Comparison of ENCODE assay signal across 26 cellular contexts in genomic region chr4:16544251-16544721, GRCh38.
DNase-seq lines count a peak whose midpoint lies in the region; ATAC-seq, FAIRE-seq and TF ChIP-seq lines count a peak whose summit lies in the region.
"Had no signal": no experiment of that assay in that cellular context is flagged by ENCODE, and none has a peak within 500 bp of the region (broad histone marks: within the 10 kb centered on the region; RNA-seq: fewer than 3 reads in every experiment).

No MANE protein-coding gene starts in this region.

- intact Hi-C loops in esophagus squamous epithelium (cut with DNase I) = no loop called here
- intact Hi-C loops in right cardiac atrium (cut with DNase I) = no loop called here

- H3K4me3 ChIP-seq in esophagus squamous epithelium (no peak overlapping the region), right cardiac atrium (ENCODE audit: low read length) (no peak overlapping the region)
- H3K4me3 ChIP-seq: BLaER1, transverse colon had no signal

- H3K4me1 Mint-ChIP-seq in immature natural killer cell = no peaks in the 10 kb centered on the region
- H3K4me1 Mint-ChIP-seq: activated naive CD4-positive, alpha-beta T cell treated with anti-CD3 and anti-CD28 coated beads, Interleukin-2, amount 50 U/mL, for 24 hours had no signal

- H3K27ac Mint-ChIP-seq in immature natural killer cell = no peak overlapping the region
- H3K27ac Mint-ChIP-seq: activated naive CD4-positive, alpha-beta T cell treated with anti-CD3 and anti-CD28 coated beads, Interleukin-2, amount 50 U/mL, for 24 hours; activated T-cell treated with anti-CD3 and anti-CD28 coated beads, Interleukin-2, amount 50 U/mL, for 72 hours had no signal

- H3K27me3 ChIP-seq in esophagus squamous epithelium = peaks cover 0 to 25% (median 0%) of the 10 kb centered on the region in 4 donors
- no peaks in the 10 kb centered on the region for H3K27me3 ChIP-seq in right cardiac atrium (ENCODE audit: control insufficient read depth, insufficient read depth)
- H3K27me3 ChIP-seq: BLaER1, neutrophil, transverse colon had no signal

- no peaks in the 10 kb centered on the region for H3K36me3 ChIP-seq in esophagus squamous epithelium
- H3K36me3 ChIP-seq: BLaER1, neutrophil, transverse colon had no signal

- H3K4me3 Mint-ChIP-seq in immature natural killer cell = no peak overlapping the region
- H3K4me3 Mint-ChIP-seq: activated naive CD4-positive, alpha-beta T cell treated with anti-CD3 and anti-CD28 coated beads, Interleukin-2, amount 50 U/mL, for 24 hours; activated T-cell treated with anti-CD3 and anti-CD28 coated beads, Interleukin-2, amount 50 U/mL, for 72 hours had no signal

- no peak for TF ChIP-seq POLR2A in esophagus squamous epithelium (IDR thresholded peaks at IDR 0.05)

- peaks cover 0 to 7% (median 4%) of the 10 kb centered on the region in 3 donors for H3K36me3 Mint-ChIP-seq in immature natural killer cell
- H3K36me3 Mint-ChIP-seq: activated naive CD4-positive, alpha-beta T cell treated with anti-CD3 and anti-CD28 coated beads, Interleukin-2, amount 50 U/mL, for 24 hours had no signal

- peak overlapping the region in 2 of 4 donors; percentile 16 to 50 for H3K27ac ChIP-seq in esophagus squamous epithelium
- H3K27ac ChIP-seq in right cardiac atrium (ENCODE audit: low read length) = no peak overlapping the region
- H3K27ac ChIP-seq: BLaER1, neutrophil had no signal

- H3K9me3 Mint-ChIP-seq in immature natural killer cell = peaks cover 0 to 12% (median 1%) of the 10 kb centered on the region in 6 donors
- H3K9me3 Mint-ChIP-seq: activated naive CD4-positive, alpha-beta T cell treated with anti-CD3 and anti-CD28 coated beads, Interleukin-2, amount 50 U/mL, for 24 hours had no signal

- H3K27me3 Mint-ChIP-seq in immature natural killer cell (ENCODE audit: low read depth in 3 of 3) = peaks cover 0 to 3% (median 0%) of the 10 kb centered on the region in 3 donors
- H3K27me3 Mint-ChIP-seq: activated naive CD4-positive, alpha-beta T cell treated with anti-CD3 and anti-CD28 coated beads, Interleukin-2, amount 50 U/mL, for 24 hours had no signal

- no peaks in the 10 kb centered on the region for H3K4me1 ChIP-seq in esophagus squamous epithelium
- H3K4me1 ChIP-seq in right cardiac atrium (ENCODE audit: control insufficient read depth, insufficient read depth, low read length) = no peaks in the 10 kb centered on the region
- H3K4me1 ChIP-seq: BLaER1, transverse colon had no signal

- peak; percentile 19 for DNase-seq in AG20443 (ENCODE audit: low spot score)
- DNase-seq in esophagus squamous epithelium (lab: John Stamatoyannopoulos, UW) = peak; percentile 5
- peak; percentile 82 to 88 (median 85) for DNase-seq in right cardiac atrium
- DNase-seq in omental fat pad (ENCODE audit: low spot score) = no peak
- no peak for DNase-seq in urothelium cell line (ENCODE audit: low spot score)
- no peak for DNase-seq in NCI-H524 treated with DMSO at 0.1 percent for 48 hours (lab: John Stamatoyannopoulos, UW)
- no peak for DNase-seq in immature natural killer cell
- DNase-seq in activated gamma-delta T cell treated with Interleukin-2 at 50 U/mL for 16 hours = no peak
- DNase-seq: activated CD4-positive, CD25-positive, alpha-beta regulatory T cell treated with anti-CD3 and anti-CD28 coated beads, Interleukin-2, amount 50 U/mL, for 72 hours; activated T-cell treated with anti-CD3 and anti-CD28 coated beads, Interleukin-2, amount 50 U/mL, for 72 hours; COR-L47; DMS79; effector CD8-positive, alpha-beta T cell; erythroblast; NCI-H1048; NCI-H1930; NCI-H774; SHP77; stimulated activated CD4-positive, alpha-beta T cell treated with anti-CD3 and anti-CD28 coated beads, Interleukin-4, amount 100 ng/mL, for 4 hours; stimulated activated naive CD8-positive, alpha-beta T cell treated with anti-CD3 and anti-CD28 coated beads, Interleukin-15, Interleukin-2, amounts not matched to agents 100 U/mL and 50 U/mL, for 24 hours; transverse colon had no signal

- no peak for FAIRE-seq in urothelium cell line (lab: Jason Lieb, UNC)
- FAIRE-seq: A204.1, TTC549 had no signal

- peak; percentile 94 to 96 for ATAC-seq in right cardiac atrium
- peak; percentile 51 for ATAC-seq in omental fat pad (ENCODE audit: low FRiP score)
- ATAC-seq: activated T-cell treated with anti-CD3 and anti-CD28 coated beads, Interleukin-2, amount 50 U/mL, for 72 hours; stimulated activated naive CD8-positive, alpha-beta T cell treated with anti-CD3 and anti-CD28 coated beads, Interleukin-15, Interleukin-2, amounts not matched to agents 100 U/mL and 50 U/mL, for 24 hours had no signal

- no peaks in the 10 kb centered on the region for H3K9me3 ChIP-seq in esophagus squamous epithelium
- H3K9me3 ChIP-seq in right cardiac atrium (ENCODE audit: control insufficient read depth, low read length) = no peaks in the 10 kb centered on the region
- H3K9me3 ChIP-seq: BLaER1, neutrophil, transverse colon had no signal

- TF ChIP-seq CTCF in esophagus squamous epithelium (IDR thresholded peaks at IDR 0.05) (no peak), omental fat pad (IDR thresholded peaks at IDR 0.05) (no peak)

- WGBS in esophagus squamous epithelium, 2 donors = 61 to 65% methylated on average over 6 of the region's 6 CpGs
- 42% methylated on average over 6 of the region's 6 CpGs for WGBS in right cardiac atrium

Comparison
In these comparisons a context has a peak if more than half of its experiments do, and no peak if none do; other contexts are left out.
1. DNase-seq: peak in AG20443 (single experiment), esophagus squamous epithelium (single experiment) and right cardiac atrium (3 of 3); none in omental fat pad (single experiment), urothelium cell line (single experiment), NCI-H524 treated with DMSO at 0.1 percent for 48 hours (single experiment), immature natural killer cell (0 of 3) and activated gamma-delta T cell treated with Interleukin-2 at 50 U/mL for 16 hours (single experiment).